8 cellular contexts compared by ENCODE assay signal in the genomic region with DNA sequence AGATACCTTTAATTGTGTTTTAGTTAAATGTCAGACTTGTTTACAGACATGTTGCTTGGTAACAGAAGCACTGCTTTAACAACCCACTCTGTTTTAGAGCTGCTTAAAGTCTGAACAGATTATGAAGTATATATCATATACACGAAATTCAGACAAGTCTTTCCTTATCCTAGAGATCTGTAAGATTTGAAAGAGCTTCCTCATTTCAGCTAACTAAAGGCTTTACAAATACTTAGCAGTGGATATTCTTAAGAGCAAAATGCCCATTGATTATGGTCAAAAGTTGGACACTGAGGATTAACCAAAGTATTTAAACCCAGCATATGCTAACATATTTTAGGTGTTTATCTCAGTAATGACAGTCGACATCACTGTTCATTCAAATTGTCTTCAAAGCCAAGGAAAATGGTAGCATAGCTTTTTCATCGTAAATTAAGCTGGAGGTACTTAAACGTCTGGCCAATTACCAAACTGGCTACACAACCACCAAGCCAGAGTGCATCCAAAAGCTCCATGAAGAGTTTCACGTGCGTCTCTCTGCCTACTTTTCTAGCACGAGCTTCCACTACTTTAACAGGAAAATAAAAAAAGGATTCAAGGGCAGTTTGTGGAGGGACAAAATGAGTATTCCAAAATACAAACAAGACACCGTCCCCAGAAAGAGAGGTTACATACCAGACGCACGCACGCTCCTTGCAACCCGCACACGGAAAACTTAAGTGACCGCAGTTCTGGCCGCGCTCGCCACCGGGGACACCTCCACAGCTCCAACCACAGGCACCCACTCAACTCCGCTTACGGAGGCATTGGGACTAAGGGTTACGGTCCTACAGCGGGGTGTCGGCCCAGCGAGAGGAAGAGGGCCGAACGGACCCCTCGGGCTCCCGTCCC. TPM values are rescaled to one million over a fixed set of nuclear protein-coding genes. Genes with fewer than 3 reads are reported as not detected.
DNase-seq lines count a peak whose midpoint lies in the region; ATAC-seq and TF ChIP-seq lines count a peak whose summit lies in the region.

No MANE protein-coding gene starts in this region.

- H3K27ac ChIP-seq in PC-3 (ENCODE audit: low read length) (peak overlapping the region; percentile 61), right lobe of liver (peak overlapping the region; percentile 81 to 86 (median 86)), thoracic aorta (peak overlapping the region; percentile 74 to 85)

- H3F3A ChIP-seq in PC-3 (ENCODE audit: low read length, unreplicated experiment): no peaks in the 10 kb centered on the region

- H4K20me1 ChIP-seq in PC-3 (ENCODE audit: low read length): no peaks in the 10 kb centered on the region

- DNase-seq in CD14-positive monocyte (ENCODE audit: low spot score) (no peak), PC-3 (peak; percentile 16), chondrocyte (ENCODE audit: low spot score) (no peak), right lobe of liver (no peak), thoracic aorta (ENCODE audit: low spot score) (no peak), NCI-H774 (lab: John Stamatoyannopoulos, UW) (no peak)

- peak; percentile 43 for ATAC-seq in GM18909 (IDR thresholded peaks at IDR 0.05; ENCODE audit: poor library complexity, unreplicated experiment)
- peak; percentile 33 for ATAC-seq in HG03342 (IDR thresholded peaks at IDR 0.05; ENCODE audit: unreplicated experiment)
- ATAC-seq in PC-3: peak; percentile 54
- peak; percentile 61 to 75 (median 69) for ATAC-seq in right lobe of liver
- peak; percentile 33 for ATAC-seq in thoracic aorta (ENCODE audit: insufficient number of reproducible peaks, low FRiP score, low read depth)

- H3K4me3 Mint-ChIP-seq in CD14-positive monocyte (peak overlapping the region; percentile 98 to 99), chondrocyte (ENCODE audit: unreplicated experiment) (peak overlapping the region; percentile 94)

- H3K4me2 ChIP-seq in PC-3 (ENCODE audit: low read length): peak overlapping the region; percentile 87

- H3K27me3 Mint-ChIP-seq in CD14-positive monocyte (ENCODE audit: low read depth in 3 of 3) (peaks cover 0 to 6% (median 2%) of the 10 kb centered on the region in 3 donors), chondrocyte (ENCODE audit: low read depth) (no peaks in the 10 kb centered on the region)

- H2AFZ ChIP-seq in PC-3 (ENCODE audit: low read length): peak overlapping the region; percentile 92

- POLR2A ChIA-PET in PC-3 (lab: Charles Lee; ENCODE audit: unreplicated experiment): no interaction called here

- peaks cover 49% of the 10 kb centered on the region for H3K79me2 ChIP-seq in PC-3 (ENCODE audit: low read length)

- peaks cover 6 to 12% (median 7%) of the 10 kb centered on the region in 7 donors for H3K9me3 Mint-ChIP-seq in CD14-positive monocyte
- H3K9me3 Mint-ChIP-seq in chondrocyte (ENCODE audit: low read depth): no peaks in the 10 kb centered on the region

- no peak for TF ChIP-seq CTCF in CD14-positive monocyte (IDR thresholded peaks at IDR 0.05)
- TF ChIP-seq CTCF in PC-3 (conservative IDR thresholded peaks at IDR 0.05; ENCODE audit: low read depth, low read length): no peak
- TF ChIP-seq CTCF in chondrocyte (IDR thresholded peaks at IDR 0.05): peak; percentile 12
- TF ChIP-seq CTCF in right lobe of liver (IDR thresholded peaks at IDR 0.05): no peak
- no peak for TF ChIP-seq CTCF in thoracic aorta (IDR thresholded peaks at IDR 0.05)

- CTCF ChIA-PET in PC-3 (lab: Charles Lee): no interaction called here

- H3K36me3 ChIP-seq in PC-3 (ENCODE audit: low read depth, low read length): peaks cover 5% of the 10 kb centered on the region; the same call in 1 of the 2 replicates
- H3K36me3 ChIP-seq in right lobe of liver: no peaks in the 10 kb centered on the region
- no peaks in the 10 kb centered on the region for H3K36me3 ChIP-seq in thoracic aorta

- no peaks in the 10 kb centered on the region for H3K27me3 ChIP-seq in PC-3 (ENCODE audit: low read length)
- H3K27me3 ChIP-seq in right lobe of liver: no peaks in the 10 kb centered on the region
- H3K27me3 ChIP-seq in thoracic aorta (replicated peaks; ENCODE audit: insufficient read depth): no peaks in the 10 kb centered on the region

- H3K4me1 ChIP-seq in PC-3 (ENCODE audit: insufficient read depth, low read length) (peaks cover 4% of the 10 kb centered on the region; the same call in 1 of the 2 replicates), right lobe of liver (peaks cover 0 to 13% (median 0%) of the 10 kb centered on the region in 4 donors), thoracic aorta (ENCODE audit: control insufficient read depth in 1 of 2, low read depth in 2 of 2) (peaks cover 9 to 25% of the 10 kb centered on the region in 2 donors)

- intact Hi-C loops in CD14-positive monocyte (cut with micrococcal nuclease): no loop called here
- intact Hi-C loops in PC-3 (cut with micrococcal nuclease): loop anchor here (10.0 kb wide), 1 partner anchor 136 kb away; no protein-coding TSS in a partner anchor
- intact Hi-C loops in right lobe of liver (cut with DNase I): no loop called here

- no peaks in the 10 kb centered on the region for H3K9me2 ChIP-seq in PC-3 (replicated peaks; ENCODE audit: low read length)

- TSS peak; percentile 83 for BruUV-seq in PC-3 (replicated peaks; lab: Mats Ljungman, UMichigan)

- H3K27ac Mint-ChIP-seq in CD14-positive monocyte: peak overlapping the region; percentile 91 to 95 (median 92)
- peak overlapping the region; percentile 95 for H3K27ac Mint-ChIP-seq in chondrocyte (ENCODE audit: unreplicated experiment)

- H3K4me1 Mint-ChIP-seq in CD14-positive monocyte: peaks cover 18% of the 10 kb centered on the region
- H3K4me1 Mint-ChIP-seq in chondrocyte (ENCODE audit: low read depth): peaks cover 22% of the 10 kb centered on the region

- TF ChIP-seq POLR2A in right lobe of liver (IDR thresholded peaks at IDR 0.05): no peak

- peak overlapping the region; percentile 90 for H3K9ac ChIP-seq in PC-3 (ENCODE audit: low read length)

- H3K9me3 ChIP-seq in PC-3 (ENCODE audit: low read length): no peaks in the 10 kb centered on the region
- no peaks in the 10 kb centered on the region for H3K9me3 ChIP-seq in right lobe of liver
- H3K9me3 ChIP-seq in thoracic aorta: no peaks in the 10 kb centered on the region

- H3K36me3 Mint-ChIP-seq in CD14-positive monocyte (peaks cover 10 to 11% of the 10 kb centered on the region in 2 donors), chondrocyte (ENCODE audit: low read depth) (no peaks in the 10 kb centered on the region)

- H3K4me3 ChIP-seq in PC-3 (ENCODE audit: low read length): peak overlapping the region; percentile 85
- H3K4me3 ChIP-seq in right lobe of liver: peak overlapping the region; percentile 78 to 81 (median 78)
- peak overlapping the region; percentile 93 for H3K4me3 ChIP-seq in thoracic aorta

- under 1% methylated on average over 16 of the region's 28 CpGs for WGBS in right lobe of liver (ENCODE audit: insufficient coverage, low coverage, low lambda C conversion rate, missing lambda C conversion rate)

RNA-seq across cellular contexts. Expression of a gene that starts 0.5 kb away (rescaled TPM):
- 1 to 10 TPM in 1 of 2 donors, under 1 TPM in 1; 0.73 to 1.0 TPM for polyA plus RNA-seq in CD14-positive monocyte
- total RNA-seq in PC-3 (2014; rRNA removed): 11.8 and 20.4 TPM in 2 replicates
- 8.0 to 13.0 TPM (median 9.5 TPM) in 3 replicates for total RNA-seq in chondrocyte
- total RNA-seq in right lobe of liver: 1 to 10 TPM; 4.2 to 9.5 (median 6.4) TPM
- 10 to 100 TPM; 17.2 to 35.6 TPM for total RNA-seq in thoracic aorta
